ENCODE assay signal across 10 cellular contexts in the genomic region with DNA sequence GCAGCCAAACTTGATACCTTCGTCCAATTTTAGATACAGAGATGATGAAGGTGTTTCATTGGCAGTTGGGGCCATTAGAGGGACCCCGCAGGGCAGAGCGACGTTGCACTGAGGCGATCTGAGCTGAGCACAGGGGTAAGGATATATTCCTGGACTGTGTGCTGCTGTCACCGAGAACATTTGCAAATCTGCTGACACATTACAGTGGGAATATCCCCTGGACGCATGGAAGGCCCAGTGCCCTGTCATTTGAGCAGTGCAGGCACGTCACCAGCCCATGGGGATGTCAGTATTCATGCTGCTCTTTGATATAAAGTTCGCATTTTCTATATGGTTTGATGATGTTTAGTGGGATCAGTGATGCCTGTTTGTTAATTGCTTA. TPM values are rescaled to one million over a fixed set of nuclear protein-coding genes. Genes with fewer than 3 reads are reported as not detected.
DNase-seq lines count a peak whose midpoint lies in the region; ATAC-seq and TF ChIP-seq lines count a peak whose summit lies in the region.
"Had no signal": no experiment of that assay in that cellular context is flagged by ENCODE, and none has a peak within 500 bp of the region (broad histone marks: within the 10 kb centered on the region; RNA-seq: fewer than 3 reads in every experiment).

No MANE protein-coding gene starts in this region.

- no peaks in the 10 kb centered on the region for H3K27me3 ChIP-seq in breast epithelium
- H3K27me3 ChIP-seq in right cardiac atrium (ENCODE audit: control insufficient read depth, insufficient read depth): no peaks in the 10 kb centered on the region
- no peaks in the 10 kb centered on the region for H3K27me3 ChIP-seq in upper lobe of right lung
- no peaks in the 10 kb centered on the region for H3K27me3 ChIP-seq in tibial nerve
- H3K27me3 ChIP-seq: thyroid gland had no signal

- CTCF ChIA-PET in MCF 10A (lab: Yijun Ruan, JAX): interaction anchor here (0.5 to 5.5 kb wide), 18 partner anchors 9 to 1839 kb away, joined by 3 to 43 read pairs (median 5); no protein-coding TSS in a partner anchor

- peak overlapping the region in 2 of 3 donors; percentile 28 to 41 for H3K4me3 ChIP-seq in breast epithelium
- H3K4me3 ChIP-seq in right cardiac atrium (ENCODE audit: low read length): peak overlapping the region; percentile 26
- peak overlapping the region; percentile 23 for H3K4me3 ChIP-seq in upper lobe of right lung
- peak overlapping the region in 2 of 4 donors; percentile 23 to 27 for H3K4me3 ChIP-seq in tibial nerve
- H3K4me3 ChIP-seq: thyroid gland had no signal

- no peak overlapping the region for H3K4me3 Mint-ChIP-seq in MCF 10A (ENCODE audit: unreplicated experiment)

- 23% methylated on average over 9 of the region's 9 CpGs for WGBS in right cardiac atrium
- WGBS in tibial nerve, 2 donors: 30 to 36% methylated on average over 9 of the region's 9 CpGs

- H3K4me1 ChIP-seq in breast epithelium: no peaks in the 10 kb centered on the region
- H3K4me1 ChIP-seq in right cardiac atrium (ENCODE audit: control insufficient read depth, insufficient read depth, low read length): no peaks in the 10 kb centered on the region
- no peaks in the 10 kb centered on the region for H3K4me1 ChIP-seq in upper lobe of right lung
- H3K4me1 ChIP-seq in tibial nerve: peaks cover 0 to 5% (median 0%) of the 10 kb centered on the region in 4 donors
- H3K4me1 ChIP-seq: thyroid gland had no signal

- H3K27ac ChIP-seq in breast epithelium (no peak overlapping the region), right cardiac atrium (ENCODE audit: low read length) (no peak overlapping the region), upper lobe of right lung (no peak overlapping the region), tibial nerve (no peak overlapping the region)
- H3K27ac ChIP-seq: thyroid gland had no signal

- no peak for TF ChIP-seq CTCF in breast epithelium (IDR thresholded peaks at IDR 0.05)
- TF ChIP-seq CTCF in MCF 10A (IDR thresholded peaks at IDR 0.05; ENCODE audit: unreplicated experiment): no peak
- no peak for TF ChIP-seq CTCF in upper lobe of right lung (IDR thresholded peaks at IDR 0.05)
- TF ChIP-seq CTCF in tibial nerve (IDR thresholded peaks at IDR 0.05): no peak

- peaks cover 9% of the 10 kb centered on the region for H3K9me3 Mint-ChIP-seq in MCF 10A (ENCODE audit: unreplicated experiment)

- intact Hi-C loops in breast epithelium (cut with DNase I; ENCODE audit: low total_unique reads): no loop called here
- intact Hi-C loops in MCF 10A (cut with micrococcal nuclease): loop anchor here (5.0 to 10.0 kb wide), 2 partner anchors 397 to 1314 kb away; no protein-coding TSS in a partner anchor
- intact Hi-C loops in right cardiac atrium (cut with DNase I): loop anchor here in 3 of 4 donors (5.0 to 10.0 kb wide), 7 partner anchors 177 to 1644 kb away; partner anchors contain the start of gene RND3 (in 2 of the 3)
- intact Hi-C loops in upper lobe of right lung (cut with DNase I): loop anchor here (10.0 kb wide), 1 partner anchor 897 kb away; no protein-coding TSS in a partner anchor

- DNase-seq in breast epithelium (ENCODE audit: low spot score in 2 of 2) (no peak), MCF 10A (ENCODE audit: unreplicated experiment) (no peak), SK-N-DZ (ENCODE audit: low spot score) (peak; percentile 56), right cardiac atrium (peak in 2 of 3 donors; percentile 38 to 45), upper lobe of right lung (no peak), tibial nerve (ENCODE audit: low spot score in 2 of 2) (no peak)
- no peak for DNase-seq in activated CD8-positive, alpha-beta memory T cell treated with anti-CD3 and anti-CD28 coated beads for 24 hours
- no peak for DNase-seq in stimulated activated CD4-positive, alpha-beta T cell treated with anti-CD3 and anti-CD28 coated beads, Interleukin-15, amount 100 ng/mL, for 24 hours

- H3K27me3 Mint-ChIP-seq in MCF 10A (ENCODE audit: insufficient read depth, unreplicated experiment): no peaks in the 10 kb centered on the region

- H3K36me3 Mint-ChIP-seq in MCF 10A (ENCODE audit: insufficient read depth, unreplicated experiment): no peaks in the 10 kb centered on the region
- H3K36me3 Mint-ChIP-seq: IgD-negative memory B cell had no signal

- H3K9me3 ChIP-seq in breast epithelium (peaks cover 0 to 13% of the 10 kb centered on the region in 2 donors), right cardiac atrium (ENCODE audit: control insufficient read depth, low read length) (no peaks in the 10 kb centered on the region), upper lobe of right lung (no peaks in the 10 kb centered on the region), tibial nerve (peaks cover 0 to 11% (median 5%) of the 10 kb centered on the region in 4 donors)
- H3K9me3 ChIP-seq: thyroid gland had no signal

- peaks cover 12% of the 10 kb centered on the region for H3K4me1 Mint-ChIP-seq in MCF 10A (ENCODE audit: insufficient read depth, unreplicated experiment)

- TF ChIP-seq POLR2A in breast epithelium (IDR thresholded peaks at IDR 0.05): no peak
- no peak for TF ChIP-seq POLR2A in tibial nerve (IDR thresholded peaks at IDR 0.05)

- H3K36me3 ChIP-seq in breast epithelium (no peaks in the 10 kb centered on the region), upper lobe of right lung (no peaks in the 10 kb centered on the region), tibial nerve (no peaks in the 10 kb centered on the region)
- H3K36me3 ChIP-seq: thyroid gland had no signal

- H3K27ac Mint-ChIP-seq in MCF 10A (ENCODE audit: low read depth, unreplicated experiment): no peak overlapping the region
- H3K27ac Mint-ChIP-seq: IgD-negative memory B cell had no signal

- BruUV-seq in MCF 10A (replicated peaks; lab: Mats Ljungman, UMichigan): no TSS peak

- POLR2A ChIA-PET in MCF 10A (lab: Yijun Ruan, JAX): interaction anchor here (1.0 kb wide), 2 partner anchors 887 to 989 kb away, joined by 3 read pairs; no protein-coding TSS in a partner anchor

- peak; percentile 71 to 81 for ATAC-seq in right cardiac atrium
- peak; percentile 29 for ATAC-seq in upper lobe of right lung

- TF ChIP-seq EP300 in tibial nerve (IDR thresholded peaks at IDR 0.05): no peak

RNA-seq across cellular contexts. Expression of gene MMADHC, which starts 10.4 kb away (rescaled TPM):
- total RNA-seq in breast epithelium (100 to 1,000 TPM in 2 of 3 donors, 10 to 100 TPM in 1; 84.2 to 111 (median 109) TPM), MCF 10A (2022) (151 and 156 TPM in 2 replicates), right cardiac atrium (100 to 1,000 TPM in 1 of 4 donors, 10 to 100 TPM in 3; 81.0 to 106 (median 93.9) TPM), upper lobe of right lung (70.9 TPM), tibial nerve (10 to 100 TPM; 44.5 to 58.2 (median 54.0) TPM)
- polyA plus RNA-seq in SK-N-DZ (2014; cell fraction: cytosol; rRNA removed): 161 and 177 TPM in 2 replicates
- polyA plus RNA-seq in SK-N-DZ (2014; cell fraction: nucleus; rRNA removed): 65.9 and 112 TPM in 2 replicates
- polyA plus RNA-seq in right cardiac atrium: 80.4 TPM

Comparison
In these comparisons a context has a peak if more than half of its experiments do, and no peak if none do; other contexts are left out.
1. DNase-seq: peak in SK-N-DZ (single experiment) and right cardiac atrium (2 of 3); none in breast epithelium (0 of 2), MCF 10A (single experiment), upper lobe of right lung (single experiment), tibial nerve (0 of 2), activated CD8-positive, alpha-beta memory T cell treated with anti-CD3 and anti-CD28 coated beads for 24 hours (single experiment) and stimulated activated CD4-positive, alpha-beta T cell treated with anti-CD3 and anti-CD28 coated beads, Interleukin-15, amount 100 ng/mL, for 24 hours (single experiment).